Comparison of ENCODE assay signal across 18 cellular contexts in the genomic region with DNA sequence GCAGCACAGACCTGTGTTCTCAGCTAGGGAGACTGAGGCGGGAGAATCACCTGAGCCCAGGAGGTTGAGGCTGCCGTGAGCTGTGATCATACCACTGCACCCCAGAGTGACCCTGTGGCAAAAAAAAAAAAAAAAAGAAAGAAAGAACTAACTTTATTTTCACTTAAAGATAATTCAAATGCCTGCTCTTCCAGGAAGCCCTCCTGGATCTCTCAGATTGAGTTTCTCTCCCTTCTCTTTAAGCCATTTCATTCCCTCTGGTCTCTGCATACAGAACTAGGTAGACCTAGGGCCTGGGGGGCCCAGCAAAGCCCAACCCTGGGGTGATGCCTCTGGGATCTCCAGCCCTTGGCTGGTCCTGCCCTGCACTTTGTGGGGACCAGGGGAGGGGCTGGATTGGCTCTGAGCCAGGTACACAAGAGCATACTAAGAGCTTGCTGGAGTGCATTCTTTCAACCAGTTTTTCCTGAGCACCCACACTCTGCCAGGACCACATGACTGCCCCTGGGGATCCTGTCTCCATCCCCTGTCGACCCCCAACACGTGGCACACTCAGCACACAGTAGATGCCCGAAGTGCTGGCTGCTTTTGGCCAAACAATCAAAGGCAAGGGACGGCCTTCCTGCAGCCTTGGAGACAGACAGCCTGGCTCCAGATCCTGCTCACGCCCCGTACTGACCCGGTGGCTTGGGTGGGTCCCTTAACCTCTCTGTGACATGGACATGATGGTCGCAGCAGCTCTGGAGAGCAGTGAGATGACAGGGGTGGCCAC. TPM values are rescaled to one million over a fixed set of nuclear protein-coding genes. Genes with fewer than 3 reads are reported as not detected.
A peak's percentile ranks its signal among the peaks of the same experiment; 100 is the strongest.
DNase-seq lines count a peak whose midpoint lies in the region; TF ChIP-seq lines count a peak whose summit lies in the region.
"Had no signal": no experiment of that assay in that cellular context is flagged by ENCODE, and none has a peak within 500 bp of the region (broad histone marks: within the 10 kb centered on the region; RNA-seq: fewer than 3 reads in every experiment).

No MANE protein-coding gene starts in this region.

- no peaks in the 10 kb centered on the region for H3K36me3 Mint-ChIP-seq in endothelial cell (ENCODE audit: low read depth, unreplicated experiment)
- H3K36me3 Mint-ChIP-seq: activated naive CD4-positive, alpha-beta T cell treated with anti-CD3 and anti-CD28 coated beads, Interleukin-2, amount 50 U/mL, for 24 hours had no signal

- peak overlapping the region; percentile 68 to 76 for H3K4me3 ChIP-seq in ascending aorta
- peak overlapping the region in 1 of 2 donors; percentile 61 for H3K4me3 ChIP-seq in right atrium auricular region
- peak overlapping the region in 3 of 4 donors; percentile 62 to 70 (median 65) for H3K4me3 ChIP-seq in sigmoid colon

- no peaks in the 10 kb centered on the region for H3K9me3 ChIP-seq in ascending aorta
- H3K9me3 ChIP-seq in right atrium auricular region, result no peaks in the 10 kb centered on the region
- no peaks in the 10 kb centered on the region for H3K9me3 ChIP-seq in sigmoid colon

- no peak for TF ChIP-seq CTCF in ascending aorta (IDR thresholded peaks at IDR 0.05)
- no peak for TF ChIP-seq CTCF in right atrium auricular region (IDR thresholded peaks at IDR 0.05)
- TF ChIP-seq CTCF in sigmoid colon (IDR thresholded peaks at IDR 0.05), result no peak
- TF ChIP-seq CTCF in endothelial cell (IDR thresholded peaks at IDR 0.05; ENCODE audit: unreplicated experiment), result no peak

- 22 to 39% methylated on average over 10 of the region's 10 CpGs for WGBS in sigmoid colon, 2 donors

- H3K27ac ChIP-seq in ascending aorta (peak overlapping the region; percentile 55 to 65), right atrium auricular region (peak overlapping the region; percentile 84 to 85), sigmoid colon (peak overlapping the region; percentile 85 to 90 (median 87))
- H3K27ac ChIP-seq: C4-2B, KMS-11 had no signal

- intact Hi-C loops in ascending aorta (cut with DNase I), result loop anchor here (10.0 kb wide), 2 partner anchors 368 to 498 kb away; a partner anchor contains a TSS
- intact Hi-C loops in sigmoid colon (cut with DNase I), result no loop called here

- H3K9me3 Mint-ChIP-seq in endothelial cell (ENCODE audit: unreplicated experiment), result no peaks in the 10 kb centered on the region
- H3K9me3 Mint-ChIP-seq: activated CD4-positive, alpha-beta T cell treated with anti-CD3 and anti-CD28 coated beads, Interleukin-2, amount 10 ng/mL, durations not matched to agents 7 days and 5 days; activated naive CD4-positive, alpha-beta T cell treated with anti-CD3 and anti-CD28 coated beads, Interleukin-2, amount 50 U/mL, for 24 hours; neural crest cell; stimulated activated naive CD8-positive, alpha-beta T cell treated with anti-CD3 and anti-CD28 coated beads, Interleukin-15, amount 100 ng/mL, for 72 hours had no signal

- H3K4me1 ChIP-seq in ascending aorta (peaks cover 0 to 19% of the 10 kb centered on the region in 2 donors), right atrium auricular region (peaks cover 0 to 95% of the 10 kb centered on the region in 2 donors), sigmoid colon (peaks cover 0 to 52% (median 48%) of the 10 kb centered on the region in 4 donors)

- no peak overlapping the region for H3K27ac Mint-ChIP-seq in endothelial cell (ENCODE audit: unreplicated experiment)
- H3K27ac Mint-ChIP-seq: activated CD4-positive, alpha-beta T cell treated with anti-CD3 and anti-CD28 coated beads, Interleukin-2, amount 10 ng/mL, durations not matched to agents 7 days and 5 days; activated naive CD4-positive, alpha-beta T cell treated with anti-CD3 and anti-CD28 coated beads, Interleukin-2, amount 50 U/mL, for 24 hours; stimulated activated naive CD8-positive, alpha-beta T cell treated with anti-CD3 and anti-CD28 coated beads, Interleukin-15, amount 100 ng/mL, for 72 hours had no signal

- no peaks in the 10 kb centered on the region for H3K36me3 ChIP-seq in ascending aorta
- H3K36me3 ChIP-seq in right atrium auricular region, result no peaks in the 10 kb centered on the region
- H3K36me3 ChIP-seq in sigmoid colon, result no peaks in the 10 kb centered on the region

- TF ChIP-seq EP300 in sigmoid colon (IDR thresholded peaks at IDR 0.05), result no peak

- no peak for TF ChIP-seq POLR2A in sigmoid colon (IDR thresholded peaks at IDR 0.05)

- no peak overlapping the region for H3K4me3 Mint-ChIP-seq in endothelial cell (ENCODE audit: unreplicated experiment)
- H3K4me3 Mint-ChIP-seq: activated CD4-positive, alpha-beta T cell treated with anti-CD3 and anti-CD28 coated beads, Interleukin-2, amount 10 ng/mL, durations not matched to agents 7 days and 5 days; activated naive CD4-positive, alpha-beta T cell treated with anti-CD3 and anti-CD28 coated beads, Interleukin-2, amount 50 U/mL, for 24 hours; neural crest cell; stimulated activated naive CD8-positive, alpha-beta T cell treated with anti-CD3 and anti-CD28 coated beads, Interleukin-15, amount 100 ng/mL, for 72 hours had no signal

- DNase-seq in DMS79 treated with DMSO at 0.1 percent for 48 hours (lab: John Stamatoyannopoulos, UW), result peak; percentile 60
- no peak for DNase-seq in ascending aorta (ENCODE audit: low spot score in 2 of 2)
- DNase-seq in right atrium auricular region (ENCODE audit: low spot score), result no peak
- DNase-seq in sigmoid colon, result peak; percentile 72
- no peak for DNase-seq in NCI-H345 treated with DMSO at 0.1 percent for 48 hours (lab: John Stamatoyannopoulos, UW; ENCODE audit: unreplicated experiment)
- no peak for DNase-seq in activated CD8-positive, alpha-beta memory T cell treated with anti-CD3 and anti-CD28 coated beads, Interleukin-2, amount 50 U/mL, for 4 hours
- DNase-seq in NCI-H446 (lab: John Stamatoyannopoulos, UW), result no peak
- DNase-seq in endothelial cell (ENCODE audit: low spot score), result no peak
- DNase-seq: activated CD4-positive, alpha-beta T cell treated with anti-CD3 and anti-CD28 coated beads, Interleukin-2, amount 10 ng/mL, durations not matched to agents 7 days and 5 days; effector CD4-positive, alpha-beta T cell; GF-D8; NCI-H345; stimulated activated CD4-positive, alpha-beta T cell treated with anti-CD3 and anti-CD28 coated beads, Interleukin-2, amount 100 ng/mL, for 48 hours; stimulated activated naive CD8-positive, alpha-beta T cell treated with anti-CD3 and anti-CD28 coated beads, Interleukin-15, amount 100 ng/mL, for 72 hours had no signal

- H3K27me3 Mint-ChIP-seq in endothelial cell (ENCODE audit: unreplicated experiment), result peaks cover 13% of the 10 kb centered on the region

- H3K4me1 Mint-ChIP-seq in endothelial cell (ENCODE audit: unreplicated experiment), result peaks cover 33% of the 10 kb centered on the region
- H3K4me1 Mint-ChIP-seq: activated CD4-positive, alpha-beta T cell treated with anti-CD3 and anti-CD28 coated beads, Interleukin-2, amount 10 ng/mL, durations not matched to agents 7 days and 5 days; activated naive CD4-positive, alpha-beta T cell treated with anti-CD3 and anti-CD28 coated beads, Interleukin-2, amount 50 U/mL, for 24 hours had no signal

- H3K27me3 ChIP-seq in ascending aorta, result no peaks in the 10 kb centered on the region
- no peaks in the 10 kb centered on the region for H3K27me3 ChIP-seq in right atrium auricular region
- no peaks in the 10 kb centered on the region for H3K27me3 ChIP-seq in sigmoid colon

RNA-seq across cellular contexts. Expression of a gene that starts 52.7 kb away (rescaled TPM):
- not detected for total RNA-seq in ascending aorta
- total RNA-seq in right atrium auricular region, result 1 to 10 TPM; 1.4 to 6.9 TPM
- total RNA-seq in sigmoid colon, result 1 to 10 TPM in 3 of 4 donors, under 1 TPM in 1; 0.36 to 2.0 (median 1.6) TPM
- polyA plus RNA-seq in sigmoid colon, result under 1 TPM in 2 of 3 donors, not detected in 1; under 0.01 to 0.35 TPM
- 5.2 TPM for total RNA-seq in endothelial cell (ENCODE audit: unreplicated experiment)

RNA-seq across cellular contexts. Expression of a gene that starts 56.4 kb away (rescaled TPM):
- total RNA-seq in ascending aorta (28.3 TPM), right atrium auricular region (10 to 100 TPM; 28.3 to 30.2 TPM), sigmoid colon (100 to 1,000 TPM in 3 of 4 donors, 10 to 100 TPM in 1; 91.5 to 148 (median 141) TPM), endothelial cell (ENCODE audit: unreplicated experiment) (10.0 TPM)
- polyA plus RNA-seq in sigmoid colon, result 1 to 10 TPM; 3.9 to 7.8 (median 5.0) TPM

Comparison
In these comparisons a context has a peak if more than half of its experiments do, and no peak if none do; other contexts are left out.
1. DNase-seq: peak in DMS79 treated with DMSO at 0.1 percent for 48 hours (single experiment) and sigmoid colon (single experiment); none in ascending aorta (0 of 2), right atrium auricular region (single experiment), NCI-H345 treated with DMSO at 0.1 percent for 48 hours (single experiment), activated CD8-positive, alpha-beta memory T cell treated with anti-CD3 and anti-CD28 coated beads, Interleukin-2, amount 50 U/mL, for 4 hours (single experiment), NCI-H446 (0 of 2) and endothelial cell (single experiment).
2. Peak in every context shown above with its lines, with median percentiles within 50 percentile points of each other: H3K27ac ChIP-seq.